Comparison of ENCODE assay signal across 1 cellular context in genomic region chr11:120228794-120229384, GRCh38.
TF ChIP-seq lines count a peak whose summit lies in the region.

No MANE protein-coding gene starts in this region.

TF ChIP-seq in IMR-90, 13 proteins besides CTCF, POLR2A, EP300 and RAD21:
- TF ChIP-seq RCOR1 (IDR thresholded peaks at IDR 0.05; ENCODE audit: insufficient replicate concordance, low read length) (no peak), BHLHE40 (IDR thresholded peaks at IDR 0.05; ENCODE audit: low read depth, low read length) (no peak)
